ENCODE assay signal across 16 cellular contexts in the genomic region with DNA sequence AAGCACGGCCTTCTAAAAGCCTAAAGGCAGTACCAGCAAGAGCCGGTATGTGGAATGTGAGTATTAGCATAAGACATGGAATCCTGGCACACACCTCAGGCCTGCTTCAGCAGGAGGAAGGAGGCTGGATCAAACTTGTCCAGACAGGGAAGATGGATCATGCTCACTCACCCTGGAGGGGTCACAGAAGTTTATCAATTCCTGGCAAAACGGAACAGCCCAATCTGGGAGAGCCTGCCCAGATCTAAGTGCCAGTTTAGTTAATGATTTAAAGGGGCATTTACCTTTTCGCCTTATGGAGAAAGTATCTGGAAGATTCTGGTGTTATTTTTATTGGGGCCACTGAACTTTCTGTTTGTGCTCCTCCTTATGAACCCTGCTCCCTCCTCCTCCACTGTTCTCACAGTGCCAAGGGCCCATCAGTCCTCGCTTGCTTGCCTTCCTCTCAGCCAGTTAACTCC. TPM values are rescaled to one million over a fixed set of nuclear protein-coding genes. Genes with fewer than 3 reads are reported as not detected.
DNase-seq lines count a peak whose midpoint lies in the region; ATAC-seq and TF ChIP-seq lines count a peak whose summit lies in the region.
"Had no signal": no experiment of that assay in that cellular context is flagged by ENCODE, and none has a peak within 500 bp of the region (broad histone marks: within the 10 kb centered on the region; RNA-seq: fewer than 3 reads in every experiment).

No MANE protein-coding gene starts in this region.

- no peaks in the 10 kb centered on the region for H3K79me1 ChIP-seq in IMR-90 (ENCODE audit: low read depth in 1 of 2, low read length in 2 of 2)

- H3K14ac ChIP-seq in IMR-90 (replicated peaks; ENCODE audit: low read depth, low read length): no peak overlapping the region

- H2BK5ac ChIP-seq in IMR-90 (ENCODE audit: low read depth, low read length, poor library complexity, severe bottlenecking): no peak overlapping the region

- H3K36me3 ChIP-seq in IMR-90 (ENCODE audit: control insufficient read depth, insufficient read depth, low read length) (no peaks in the 10 kb centered on the region), mammary epithelial cell (ENCODE audit: insufficient read depth, low read length) (no peaks in the 10 kb centered on the region), prostate gland (no peaks in the 10 kb centered on the region)
- H3K36me3 ChIP-seq: adrenal gland had no signal

- no peak overlapping the region for H3K56ac ChIP-seq in IMR-90 (ENCODE audit: extremely low read depth, insufficient read depth, low read length)

- no peak for TF ChIP-seq CTCF in IMR-90 (conservative IDR thresholded peaks at IDR 0.05; ENCODE audit: low read depth, low read length)
- TF ChIP-seq CTCF in mammary epithelial cell (conservative IDR thresholded peaks at IDR 0.05 in 1 of 2, IDR thresholded peaks at IDR 0.05 in 1 of 2; ENCODE audit: extremely low read depth in 1 of 2, insufficient read depth in 1 of 2, low read depth in 1 of 2, low read length in 2 of 2): peak; percentile 18 to 32
- no peak for TF ChIP-seq CTCF in prostate gland (IDR thresholded peaks at IDR 0.05)

- H3K9me3 ChIP-seq in IMR-90 (ENCODE audit: control insufficient read depth, insufficient read depth, low read length) (no peaks in the 10 kb centered on the region), mammary epithelial cell (replicated peaks; ENCODE audit: insufficient read depth, low read length) (no peaks in the 10 kb centered on the region), prostate gland (no peaks in the 10 kb centered on the region)
- H3K9me3 ChIP-seq: adrenal gland had no signal

- intact Hi-C loops in IMR-90 (cut with micrococcal nuclease) (no loop called here), mammary epithelial cell (cut with micrococcal nuclease) (loop anchor here (2.0 kb wide), 1 partner anchor 60 kb away; no protein-coding TSS in a partner anchor), prostate gland (cut with DNase I) (no loop called here)

- no peak overlapping the region for H3K27ac ChIP-seq in IMR-90 (ENCODE audit: insufficient read depth, low read length)
- peak overlapping the region; percentile 52 for H3K27ac ChIP-seq in mammary epithelial cell (ENCODE audit: insufficient read depth, low read depth, low read length)
- H3K27ac ChIP-seq in prostate gland: peak overlapping the region in 1 of 2 donors; percentile 51
- H3K27ac ChIP-seq: adrenal gland had no signal

- BruUV-seq in IMR-90 (replicated peaks; lab: Mats Ljungman, UMichigan) (no TSS peak), mammary epithelial cell (replicated peaks; lab: Mats Ljungman, UMichigan) (no TSS peak)

- no peak overlapping the region for H2BK120ac ChIP-seq in IMR-90 (ENCODE audit: low read depth, low read length)

- H2BK15ac ChIP-seq in IMR-90 (ENCODE audit: low read depth, low read length): no peak overlapping the region

- TF ChIP-seq POLR2A in IMR-90 (IDR thresholded peaks at IDR 0.05; ENCODE audit: low read depth, low read length): no peak
- no peak for TF ChIP-seq POLR2A in prostate gland (IDR thresholded peaks at IDR 0.05)

- H3K4me2 ChIP-seq in IMR-90 (ENCODE audit: low read depth, low read length) (no peak overlapping the region), mammary epithelial cell (ENCODE audit: insufficient read depth, low read depth, low read length) (peak overlapping the region; percentile 55)

- no peak overlapping the region for H4K8ac ChIP-seq in IMR-90 (ENCODE audit: low read depth in 2 of 2, low read length in 2 of 2)

- TF ChIP-seq RAD21 in IMR-90 (IDR thresholded peaks at IDR 0.05; ENCODE audit: low read length): no peak

- H3K79me2 ChIP-seq in mammary epithelial cell (ENCODE audit: insufficient read depth, low read length): no peaks in the 10 kb centered on the region

- H3K27me3 ChIP-seq in IMR-90 (ENCODE audit: control insufficient read depth, insufficient read depth, low read length): no peaks in the 10 kb centered on the region
- no peaks in the 10 kb centered on the region for H3K27me3 ChIP-seq in mammary epithelial cell (ENCODE audit: insufficient read depth, low read length)
- H3K27me3 ChIP-seq in prostate gland (replicated peaks; ENCODE audit: insufficient read depth): no peaks in the 10 kb centered on the region
- H3K27me3 ChIP-seq: adrenal gland had no signal

- no peak for DNase-seq in IMR-90
- DNase-seq in mammary epithelial cell: peak; percentile 89
- peak; percentile 61 for DNase-seq in kidney tubule cell (ENCODE audit: low spot score)
- peak; percentile 82 for DNase-seq in prostate gland (ENCODE audit: low spot score)
- no peak for DNase-seq in NCI-H1436 (lab: John Stamatoyannopoulos, UW)
- no peak for DNase-seq in iPS-NIHi11 (ENCODE audit: low spot score)
- DNase-seq in NCI-H2196 treated with DMSO at 0.1 percent for 48 hours (lab: John Stamatoyannopoulos, UW; ENCODE audit: unreplicated experiment): no peak
- DNase-seq: COR-L47; effector CD4-positive, alpha-beta T cell; Karpas-422; NCI-H1092; NCI-H524; stimulated activated CD4-positive, alpha-beta T cell treated with anti-CD3 and anti-CD28 coated beads, Interleukin-4, amount 100 ng/mL, for 1 hour had no signal

- in situ Hi-C loops in IMR-90 (cut with MboI; ENCODE audit: low sequenced_read_pairs) (no loop called here), mammary epithelial cell (cut with MboI; ENCODE audit: low sequenced_read_pairs in 2 of 2) (loop anchor here (5.0 to 10.0 kb wide), 3 partner anchors 58 to 161 kb away; a partner anchor contains a TSS)

- H2BK20ac ChIP-seq in IMR-90 (ENCODE audit: low read depth, low read length): no peak overlapping the region

- H4K20me1 ChIP-seq in IMR-90 (ENCODE audit: insufficient read depth, low read length) (no peaks in the 10 kb centered on the region), mammary epithelial cell (ENCODE audit: insufficient read depth, low read length) (no peaks in the 10 kb centered on the region)

- H4K5ac ChIP-seq in IMR-90 (ENCODE audit: low read depth, low read length): no peak overlapping the region

- POLR2A ChIA-PET in IMR-90 (lab: Charles Lee; ENCODE audit: unreplicated experiment): no interaction called here

- WGBS in IMR-90 (ENCODE audit: extremely low coverage in 2 of 2, insufficient read length in 1 of 2), 2 experiments: 73% methylated on average over 2 of the region's 5 CpGs; no CpG with 5 or more reads in 1 of the 2 experiments
- WGBS in mammary epithelial cell (ENCODE audit: low coverage, missing lambda C conversion rate): 0% methylated on average over 5 of the region's 5 CpGs
- WGBS in prostate gland: 53% methylated on average over 5 of the region's 5 CpGs

- H3K4me1 ChIP-seq in IMR-90 (ENCODE audit: control insufficient read depth, insufficient read depth, low read length): peaks cover 14% of the 10 kb centered on the region
- H3K4me1 ChIP-seq in mammary epithelial cell (ENCODE audit: insufficient read depth, low read length): peaks cover 51% of the 10 kb centered on the region
- no peaks in the 10 kb centered on the region for H3K4me1 ChIP-seq in prostate gland (replicated peaks)
- H3K4me1 ChIP-seq: adrenal gland had no signal

- no peak overlapping the region for H3K18ac ChIP-seq in IMR-90 (ENCODE audit: low read depth, low read length)

- ATAC-seq in IMR-90 (ENCODE audit: low read depth) (0 out of 2 replicates have a peak, but pooled peaks have one; percentile 11), GM19467 (IDR thresholded peaks at IDR 0.05; ENCODE audit: unreplicated experiment) (no peak)
- ATAC-seq: activated CD4-positive, CD25-positive, alpha-beta regulatory T cell treated with anti-CD3 and anti-CD28 coated beads, Interleukin-2, amount 50 U/mL, for 24 hours had no signal

- H2AFZ ChIP-seq in IMR-90 (replicated peaks; ENCODE audit: low read length, poor library complexity) (no peak overlapping the region), mammary epithelial cell (ENCODE audit: low read depth, low read length) (peak overlapping the region; percentile 74)

- CTCF ChIA-PET in IMR-90 (lab: Yijun Ruan, JAX): no interaction called here
- CTCF ChIA-PET in mammary epithelial cell (lab: Charles Lee; ENCODE audit: low non-redundant PET): no interaction called here

- H3K4me3 ChIP-seq in IMR-90 (ENCODE audit: insufficient read depth, low read depth, low read length): no peak overlapping the region
- no peak overlapping the region for H3K4me3 ChIP-seq in mammary epithelial cell (replicated peaks in 1 of 3; ENCODE audit: insufficient read depth in 1 of 3, low read depth in 2 of 3, low read length in 3 of 3)
- no peak overlapping the region for H3K4me3 ChIP-seq in prostate gland
- H3K4me3 ChIP-seq: adrenal gland had no signal

- H2AK5ac ChIP-seq in IMR-90 (ENCODE audit: low read depth, low read length): no peak overlapping the region

- peaks cover 16% of the 10 kb centered on the region for H3K9me1 ChIP-seq in IMR-90 (ENCODE audit: insufficient read depth, low read length)

- no peak overlapping the region for H4K91ac ChIP-seq in IMR-90 (ENCODE audit: insufficient read depth, low read depth, low read length)

- H3K9ac ChIP-seq in IMR-90 (ENCODE audit: low read depth, low read length): no peak overlapping the region
- no peak overlapping the region for H3K9ac ChIP-seq in mammary epithelial cell (ENCODE audit: insufficient read depth, low read length)

- no peak overlapping the region for H3K23ac ChIP-seq in IMR-90 (ENCODE audit: low read depth, low read length)

- dilution Hi-C loops in IMR-90 (cut with HindIII; ENCODE audit: low sequenced_read_pairs, unreplicated experiment) (no loop called here), mammary epithelial cell (cut with HindIII; ENCODE audit: low sequenced_read_pairs) (no loop called here)

- no peak overlapping the region for H3K4ac ChIP-seq in IMR-90 (ENCODE audit: low read depth, low read length)

- no peak overlapping the region for H2AK9ac ChIP-seq in IMR-90 (replicated peaks; ENCODE audit: low read depth, low read length, poor library complexity)

TF ChIP-seq in IMR-90, 13 proteins besides CTCF, POLR2A, EP300 and RAD21 (continues in another document):
- TF ChIP-seq RCOR1 (IDR thresholded peaks at IDR 0.05; ENCODE audit: insufficient replicate concordance, low read length) (no peak), MXI1 (IDR thresholded peaks at IDR 0.05; ENCODE audit: borderline replicate concordance, low read depth, low read length) (no peak), RFX5 (IDR thresholded peaks at IDR 0.05; ENCODE audit: low read depth, low read length) (no peak), SMC3 (IDR thresholded peaks at IDR 0.05; ENCODE audit: low read depth, low read length) (no peak), MAFK (IDR thresholded peaks at IDR 0.05; ENCODE audit: low read depth, low read length) (no peak), NFE2L2 (IDR thresholded peaks at IDR 0.05; ENCODE audit: low read depth, low read length) (no peak), CEBPB (IDR thresholded peaks at IDR 0.05; ENCODE audit: low read depth, low read length) (no peak)

RNA-seq across cellular contexts. Expression of a gene that starts 58.3 kb away (rescaled TPM):
- 72.8 and 83.5 TPM in 2 replicates for total RNA-seq in IMR-90 (2012; rRNA removed)
- 64.7 and 72.7 TPM in 2 replicates for polyA plus RNA-seq in IMR-90 (2012; rRNA removed)
- polyA plus RNA-seq in IMR-90 (2012; cell fraction: cytosol; rRNA removed): 24.4 and 31.1 TPM in 2 replicates
- polyA plus RNA-seq in IMR-90 (2012; cell fraction: nucleus; rRNA removed; ENCODE audit: low replicate concordance): 12.9 and 91.4 TPM in 2 replicates
- 100 to 1,000 TPM in 1 of 2 donors, 10 to 100 TPM in 1; 88.7 to 112 TPM for total RNA-seq in mammary epithelial cell
- 107 TPM for polyA plus RNA-seq in mammary epithelial cell
- polyA minus RNA-seq in mammary epithelial cell: 116 TPM
- 100 to 1,000 TPM in 1 of 2 donors, 10 to 100 TPM in 1; 98.6 to 126 TPM for total RNA-seq in prostate gland

Comparison
In these comparisons a context has a peak if more than half of its experiments do, and no peak if none do; other contexts are left out.
1. DNase-seq: peak in mammary epithelial cell (single experiment), kidney tubule cell (single experiment) and prostate gland (single experiment); none in IMR-90 (single experiment), NCI-H1436 (single experiment), iPS-NIHi11 (single experiment) and NCI-H2196 treated with DMSO at 0.1 percent for 48 hours (single experiment).
2. CTCF ChIP-seq: peak in mammary epithelial cell (2 of 2); none in IMR-90 (single experiment) and prostate gland (0 of 4).